16 cellular contexts compared by ENCODE assay signal in the genomic region with DNA sequence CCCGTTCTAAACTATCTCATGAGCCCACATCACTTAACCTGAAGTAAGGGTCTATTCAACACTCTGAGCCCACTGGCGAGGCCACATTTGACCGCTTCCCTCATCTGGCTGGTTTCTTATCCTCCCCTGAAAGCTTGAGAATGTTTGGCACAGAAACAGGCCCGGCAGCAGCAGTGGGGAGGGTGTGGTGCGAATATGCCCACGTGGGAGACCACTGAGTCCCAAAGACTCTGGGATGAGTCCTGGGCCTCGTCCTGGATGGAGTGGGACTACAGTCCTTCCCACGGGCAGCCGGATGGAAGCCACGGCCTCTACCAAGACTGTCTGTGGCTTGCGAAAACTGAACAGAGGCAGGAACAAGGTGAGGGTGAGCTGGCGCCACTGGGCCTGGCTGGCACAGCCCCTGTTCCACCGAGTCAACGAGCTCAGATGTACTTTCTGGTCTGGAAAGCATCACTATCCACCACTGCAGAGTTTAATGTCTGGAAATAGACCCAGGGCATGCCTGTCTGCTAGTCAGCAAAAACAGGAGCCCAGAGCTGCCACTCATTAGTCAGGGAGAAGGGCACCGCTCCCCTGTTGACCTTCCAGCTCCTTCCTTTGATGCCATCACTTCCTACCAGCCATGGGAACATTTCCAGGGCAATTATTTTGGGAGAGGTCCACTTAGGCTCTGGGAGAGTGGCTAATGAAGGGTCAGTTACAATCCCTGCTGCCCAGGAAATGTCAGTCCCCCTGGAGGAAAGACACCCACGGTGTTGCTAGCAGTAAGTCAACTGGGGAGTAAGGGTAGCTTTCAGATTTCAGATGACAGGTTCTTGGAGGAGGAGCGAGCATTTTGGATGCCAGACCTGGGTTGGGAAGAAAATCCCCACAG.
"Had no signal": no experiment of that assay in that cellular context is flagged by ENCODE, and none has a peak within 500 bp of the region (broad histone marks: within the 10 kb centered on the region; RNA-seq: fewer than 3 reads in every experiment).

No MANE protein-coding gene starts in this region.

- H3K4me3 ChIP-seq: adrenal gland, breast epithelium, skin epidermis, upper lobe of left lung had no signal

- H3K36me3 ChIP-seq: adrenal gland, breast epithelium, upper lobe of left lung had no signal

- DNase-seq: activated CD4-positive, alpha-beta T cell treated with anti-CD3 and anti-CD28 coated beads, Interleukin-2, amount 10 ng/mL, durations not matched to agents 24 days and 14 days; activated CD8-positive, alpha-beta T cell treated with anti-CD3 and anti-CD28 coated beads, Interleukin-2, amount 10 ng/mL, durations not matched to agents 7 days and 5 days; activated gamma-delta T cell; dermis blood vessel endothelial cell; effector memory CD8-positive, alpha-beta T cell; hippocampal formation; midbrain; nephron progenitor cell; nucleus accumbens; stimulated activated CD4-positive, alpha-beta T cell treated with anti-CD3 and anti-CD28 coated beads, Interleukin-2, amount 100 ng/mL, for 48 hours; upper lobe of left lung had no signal

- H3K4me1 ChIP-seq: adrenal gland, breast epithelium, upper lobe of left lung had no signal

- H3K27ac ChIP-seq: adrenal gland, breast epithelium, skin epidermis, upper lobe of left lung had no signal

- H3K9me3 ChIP-seq: adrenal gland, upper lobe of left lung had no signal

- ATAC-seq: activated CD8-positive, alpha-beta T cell treated with anti-CD3 and anti-CD28 coated beads, Interleukin-2, amount 10 ng/mL, durations not matched to agents 7 days and 5 days; effector memory CD8-positive, alpha-beta T cell had no signal

- H3K27me3 ChIP-seq: upper lobe of left lung had no signal

- FAIRE-seq: astrocyte, islet of Langerhans had no signal
